32 cellular contexts compared by ENCODE assay signal in the genomic region with DNA sequence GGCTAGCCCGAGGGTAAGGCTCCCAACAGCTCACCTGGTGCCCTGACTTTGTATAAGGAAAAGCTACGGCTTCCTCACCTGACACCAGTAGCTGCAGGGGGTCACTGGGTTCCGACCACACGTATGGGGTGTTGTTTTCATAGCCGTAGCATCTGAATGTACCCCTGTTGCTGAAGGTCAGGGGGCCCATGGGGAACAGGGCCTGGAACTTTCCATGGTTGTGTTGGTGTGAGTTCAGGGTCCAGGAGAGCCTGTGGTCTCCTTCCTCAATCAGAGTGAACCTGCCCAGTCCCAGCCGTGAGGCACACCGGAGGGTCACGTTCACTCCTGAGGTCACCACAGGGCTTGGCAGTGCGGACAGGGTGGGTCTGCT. TPM values are rescaled to one million over a fixed set of nuclear protein-coding genes. Genes with fewer than 3 reads are reported as not detected.
"Had no signal": no experiment of that assay in that cellular context is flagged by ENCODE, and none has a peak within 500 bp of the region (broad histone marks: within the 10 kb centered on the region; RNA-seq: fewer than 3 reads in every experiment).

No MANE protein-coding gene starts in this region.

- H3K9me3 ChIP-seq: SJCRH30, SK-N-SH had no signal

- H3K9me3 Mint-ChIP-seq: activated CD4-positive, alpha-beta T cell treated with anti-CD3 and anti-CD28 coated beads, Interleukin-2, amount 10 ng/mL, durations not matched to agents 24 days and 14 days; activated naive CD4-positive, alpha-beta T cell treated with anti-CD3 and anti-CD28 coated beads, Interleukin-2, amount 50 U/mL, for 24 hours; activated T-cell treated with anti-CD3 and anti-CD28 coated beads, Interleukin-2, amount 50 U/mL, for 24 hours; activated T-helper 1 cell treated with anti-CD3 and anti-CD28 coated beads, Interleukin-12 subunit alpha, Interleukin-12 subunit beta, Interleukin-2, Interleukin-4 antibody, amounts not matched to agents 30 ng/mL and 10 ng/mL and 1 ng/mL, durations not matched to agents 14 hours and 24 hours and 36 hours; brain; central memory CD8-positive, alpha-beta T cell had no signal

- ATAC-seq: activated CD8-positive, alpha-beta memory T cell treated with anti-CD3 and anti-CD28 coated beads, Interleukin-2, amount 10 ng/mL, durations not matched to agents 7 days and 5 days; Panc1; Right ventricle myocardium inferior; WTC11 had no signal

- H3K4me1 ChIP-seq: SJCRH30 had no signal

- FAIRE-seq: astrocyte had no signal

- H3K4me2 ChIP-seq: SK-N-SH had no signal

- DNase-seq: activated CD4-positive, alpha-beta T cell treated with anti-CD3 and anti-CD28 coated beads for 1 hour; activated CD4-positive, alpha-beta T cell treated with anti-CD3 and anti-CD28 coated beads, Interleukin-2, amount 10 ng/mL, durations not matched to agents 24 days and 14 days; activated CD4-positive, alpha-beta T cell treated with anti-CD3 and anti-CD28 coated beads, Interleukin-2, amount 50 U/mL, for 48 hours; activated CD8-positive, alpha-beta memory T cell treated with anti-CD3 and anti-CD28 coated beads, Interleukin-2, amount 10 ng/mL, durations not matched to agents 7 days and 5 days; activated effector memory CD4-positive, alpha-beta T cell treated with Interleukin-2 at 50 U/mL for 16 hours; activated naive CD4-positive, alpha-beta T cell; activated T-cell treated with anti-CD3 and anti-CD28 coated beads, Interleukin-2, amount 50 U/mL, for 24 hours; amygdala; KG1; NCI-H1092; NCI-H1417; NCI-H1930; NCI-H2171; NCI-H226; NCI-H526; NCI-H774; OCI-M1; RPMI8226; SJCRH30; SK-N-SH; SW 1271 had no signal

- H3K27ac ChIP-seq: SJCRH30 had no signal

- H3K9ac ChIP-seq: SK-N-SH had no signal

- H3K4me3 ChIP-seq: SJCRH30 had no signal

- H3K27me3 Mint-ChIP-seq: activated naive CD4-positive, alpha-beta T cell treated with anti-CD3 and anti-CD28 coated beads, Interleukin-2, amount 50 U/mL, for 24 hours had no signal

- H3K27ac Mint-ChIP-seq: activated CD4-positive, alpha-beta T cell treated with anti-CD3 and anti-CD28 coated beads, Interleukin-2, amount 10 ng/mL, durations not matched to agents 24 days and 14 days; activated CD8-positive, alpha-beta memory T cell treated with anti-CD3 and anti-CD28 coated beads, Interleukin-2, amount 10 ng/mL, durations not matched to agents 7 days and 5 days; activated naive CD4-positive, alpha-beta T cell treated with anti-CD3 and anti-CD28 coated beads, Interleukin-2, amount 50 U/mL, for 24 hours; activated T-cell treated with anti-CD3 and anti-CD28 coated beads, Interleukin-2, amount 50 U/mL, for 24 hours; activated T-helper 1 cell treated with anti-CD3 and anti-CD28 coated beads, Interleukin-12 subunit alpha, Interleukin-12 subunit beta, Interleukin-2, Interleukin-4 antibody, amounts not matched to agents 30 ng/mL and 10 ng/mL and 1 ng/mL, durations not matched to agents 14 hours and 24 hours and 36 hours; brain; WTC11 had no signal

- H3K36me3 ChIP-seq: SJCRH30 had no signal

- H3K36me3 Mint-ChIP-seq: activated CD8-positive, alpha-beta memory T cell treated with anti-CD3 and anti-CD28 coated beads, Interleukin-2, amount 10 ng/mL, durations not matched to agents 7 days and 5 days; activated naive CD4-positive, alpha-beta T cell treated with anti-CD3 and anti-CD28 coated beads, Interleukin-2, amount 50 U/mL, for 24 hours; brain; WTC11 had no signal

- H3K4me3 Mint-ChIP-seq: activated CD4-positive, alpha-beta T cell treated with anti-CD3 and anti-CD28 coated beads, Interleukin-2, amount 10 ng/mL, durations not matched to agents 24 days and 14 days; activated CD8-positive, alpha-beta memory T cell treated with anti-CD3 and anti-CD28 coated beads, Interleukin-2, amount 10 ng/mL, durations not matched to agents 7 days and 5 days; activated naive CD4-positive, alpha-beta T cell treated with anti-CD3 and anti-CD28 coated beads, Interleukin-2, amount 50 U/mL, for 24 hours; activated T-cell treated with anti-CD3 and anti-CD28 coated beads, Interleukin-2, amount 50 U/mL, for 24 hours; activated T-helper 1 cell treated with anti-CD3 and anti-CD28 coated beads, Interleukin-12 subunit alpha, Interleukin-12 subunit beta, Interleukin-2, Interleukin-4 antibody, amounts not matched to agents 30 ng/mL and 10 ng/mL and 1 ng/mL, durations not matched to agents 14 hours and 24 hours and 36 hours; brain; central memory CD8-positive, alpha-beta T cell; WTC11 had no signal

- H3K4me1 Mint-ChIP-seq: activated CD4-positive, alpha-beta T cell treated with anti-CD3 and anti-CD28 coated beads, Interleukin-2, amount 10 ng/mL, durations not matched to agents 24 days and 14 days; activated CD8-positive, alpha-beta memory T cell treated with anti-CD3 and anti-CD28 coated beads, Interleukin-2, amount 10 ng/mL, durations not matched to agents 7 days and 5 days; activated naive CD4-positive, alpha-beta T cell treated with anti-CD3 and anti-CD28 coated beads, Interleukin-2, amount 50 U/mL, for 24 hours; brain; central memory CD8-positive, alpha-beta T cell had no signal

RNA-seq across cellular contexts. Expression of gene LILRA4, which starts 1.1 kb away (rescaled TPM):
- total RNA-seq: activated CD4-positive, alpha-beta T cell treated with anti-CD3 and anti-CD28 coated beads, Interleukin-2, amount 10 ng/mL, durations not matched to agents 24 days and 14 days; activated CD8-positive, alpha-beta memory T cell treated with anti-CD3 and anti-CD28 coated beads, Interleukin-2, amount 10 ng/mL, durations not matched to agents 7 days and 5 days; activated T-helper 1 cell treated with anti-CD3 and anti-CD28 coated beads, Interleukin-12 subunit alpha, Interleukin-12 subunit beta, Interleukin-2, Interleukin-4 antibody, amounts not matched to agents 30 ng/mL and 10 ng/mL and 1 ng/mL, durations not matched to agents 14 hours and 24 hours and 36 hours; astrocyte; MCF 10A; NCI-H460; Right ventricle myocardium inferior; SJCRH30; T-helper 1 cell treated with Interleukin-12 subunit alpha and Interleukin-12 subunit beta and Interleukin-4 antibody, amounts not matched to agents 30 ng/mL and 1 ng/mL, for 36 hours; WTC11 had no signal
- polyA plus RNA-seq: SK-N-SH had no signal

RNA-seq across cellular contexts. Expression of gene LILRA5, which starts 24.9 kb away (rescaled TPM):
- total RNA-seq: activated CD4-positive, alpha-beta T cell treated with anti-CD3 and anti-CD28 coated beads, Interleukin-2, amount 10 ng/mL, durations not matched to agents 24 days and 14 days; activated CD8-positive, alpha-beta memory T cell treated with anti-CD3 and anti-CD28 coated beads, Interleukin-2, amount 10 ng/mL, durations not matched to agents 7 days and 5 days; activated T-helper 1 cell treated with anti-CD3 and anti-CD28 coated beads, Interleukin-12 subunit alpha, Interleukin-12 subunit beta, Interleukin-2, Interleukin-4 antibody, amounts not matched to agents 30 ng/mL and 10 ng/mL and 1 ng/mL, durations not matched to agents 14 hours and 24 hours and 36 hours; astrocyte; MCF 10A; NCI-H460; SJCRH30; T-helper 1 cell treated with Interleukin-12 subunit alpha and Interleukin-12 subunit beta and Interleukin-4 antibody, amounts not matched to agents 30 ng/mL and 1 ng/mL, for 36 hours; WTC11 had no signal
- polyA plus RNA-seq: SK-N-SH had no signal

RNA-seq across cellular contexts. Expression of gene LAIR1, which starts 26.9 kb away (rescaled TPM):
- total RNA-seq: astrocyte, MCF 10A, NCI-H460, SJCRH30 had no signal
- polyA plus RNA-seq: SK-N-SH had no signal

RNA-seq across cellular contexts. Expression of gene LILRB2, which starts 56.9 kb away (rescaled TPM):
- total RNA-seq: activated CD4-positive, alpha-beta T cell treated with anti-CD3 and anti-CD28 coated beads, Interleukin-2, amount 10 ng/mL, durations not matched to agents 24 days and 14 days; activated CD8-positive, alpha-beta memory T cell treated with anti-CD3 and anti-CD28 coated beads, Interleukin-2, amount 10 ng/mL, durations not matched to agents 7 days and 5 days; activated T-helper 1 cell treated with anti-CD3 and anti-CD28 coated beads, Interleukin-12 subunit alpha, Interleukin-12 subunit beta, Interleukin-2, Interleukin-4 antibody, amounts not matched to agents 30 ng/mL and 10 ng/mL and 1 ng/mL, durations not matched to agents 14 hours and 24 hours and 36 hours; astrocyte; MCF 10A; NCI-H460; SJCRH30; T-helper 1 cell treated with Interleukin-12 subunit alpha and Interleukin-12 subunit beta and Interleukin-4 antibody, amounts not matched to agents 30 ng/mL and 1 ng/mL, for 36 hours; WTC11 had no signal
- polyA plus RNA-seq: SK-N-SH had no signal
